In genomic region chr6:37314803-37315515, GRCh38 we compare ENCODE assay signal across 8 cellular contexts. TPM values are rescaled to one million over a fixed set of nuclear protein-coding genes. Genes with fewer than 3 reads are reported as not detected.
DNase-seq lines count a peak whose midpoint lies in the region; ATAC-seq and TF ChIP-seq lines count a peak whose summit lies in the region.

No MANE protein-coding gene starts in this region.

- H3K27me3 Mint-ChIP-seq in immature natural killer cell (ENCODE audit: low read depth in 3 of 3) = peaks cover 0 to 4% (median 1%) of the 10 kb centered on the region in 3 donors
- no peaks in the 10 kb centered on the region for H3K27me3 Mint-ChIP-seq in stimulated activated naive B cell treated with anti-CD40 and anti-IgM and Interleukin-4, amounts not matched to agents 10 μg/mL and 1 μg/mL and 100 μg/mL, for 72 hours

- peak overlapping the region in 2 of 6 donors; percentile 7 to 8 for H3K27ac Mint-ChIP-seq in immature natural killer cell
- H3K27ac Mint-ChIP-seq in stimulated activated naive B cell treated with anti-CD40 and anti-IgM and Interleukin-4, amounts not matched to agents 10 μg/mL and 1 μg/mL and 100 μg/mL, for 72 hours = peak overlapping the region; percentile 14

- peak; percentile 89 to 92 for ATAC-seq in stimulated activated naive B cell treated with anti-CD40 and anti-IgM and Interleukin-4, amounts not matched to agents 10 μg/mL and 1 μg/mL and 100 μg/mL, for 72 hours (replicated peaks)
- no peak for ATAC-seq in HG02870 (IDR thresholded peaks at IDR 0.05; ENCODE audit: unreplicated experiment)

- H3K27me3 ChIP-seq in tibial nerve = no peaks in the 10 kb centered on the region

- H3K4me1 ChIP-seq in tibial nerve = no peaks in the 10 kb centered on the region

- H3K36me3 ChIP-seq in tibial nerve = peaks cover 0 to 75% (median 0%) of the 10 kb centered on the region in 3 donors

- no peak overlapping the region for H3K4me3 Mint-ChIP-seq in immature natural killer cell
- no peak overlapping the region for H3K4me3 Mint-ChIP-seq in stimulated activated naive B cell treated with anti-CD40 and anti-IgM and Interleukin-4, amounts not matched to agents 10 μg/mL and 1 μg/mL and 100 μg/mL, for 72 hours

- DNase-seq in AG08395 (ENCODE audit: low spot score) (peak; percentile 20), GM20000 (ENCODE audit: low spot score) (peak; percentile 59), NOMO-1 treated with DMSO at 0.1 percent for 48 hours (lab: John Stamatoyannopoulos, UW; ENCODE audit: unreplicated experiment) (peak; percentile 67), immature natural killer cell (peak in 2 of 3 donors; percentile 31 to 37), tibial nerve (ENCODE audit: low spot score in 2 of 2) (no peak)
- DNase-seq in activated naive CD4-positive, alpha-beta T cell treated with anti-CD3 and anti-CD28 coated beads, Interleukin-2, amount 50 U/mL, for 16 hours = peak; percentile 36
- DNase-seq in stimulated activated naive B cell treated with anti-CD40 and anti-IgM and Interleukin-4, amounts not matched to agents 10 μg/mL and 1 μg/mL and 100 μg/mL, for 72 hours = peak; percentile 18

- TF ChIP-seq POLR2A in tibial nerve (IDR thresholded peaks at IDR 0.05) = no peak

- 72 to 76% methylated on average over 11 of the region's 11 CpGs for WGBS in tibial nerve, 2 donors

- H3K9me3 ChIP-seq in tibial nerve = no peaks in the 10 kb centered on the region

- no peak overlapping the region for H3K27ac ChIP-seq in tibial nerve

- H3K9me3 Mint-ChIP-seq in immature natural killer cell = no peaks in the 10 kb centered on the region
- H3K9me3 Mint-ChIP-seq in stimulated activated naive B cell treated with anti-CD40 and anti-IgM and Interleukin-4, amounts not matched to agents 10 μg/mL and 1 μg/mL and 100 μg/mL, for 72 hours = no peaks in the 10 kb centered on the region

- TF ChIP-seq CTCF in GM20000 (IDR thresholded peaks at IDR 0.05; ENCODE audit: extremely low read depth, missing control alignments) (peak; percentile 79), tibial nerve (IDR thresholded peaks at IDR 0.05) (peak in 1 of 5 experiments; percentile 11)

- no peak overlapping the region for H3K4me3 ChIP-seq in tibial nerve

- TF ChIP-seq EP300 in tibial nerve (IDR thresholded peaks at IDR 0.05) = no peak

- peaks cover 16 to 21% (median 17%) of the 10 kb centered on the region in 3 donors for H3K36me3 Mint-ChIP-seq in immature natural killer cell
- peaks cover 13 to 30% of the 10 kb centered on the region in 2 donors for H3K36me3 Mint-ChIP-seq in stimulated activated naive B cell treated with anti-CD40 and anti-IgM and Interleukin-4, amounts not matched to agents 10 μg/mL and 1 μg/mL and 100 μg/mL, for 72 hours

- peaks cover 7 to 14% of the 10 kb centered on the region in 2 donors for H3K4me1 Mint-ChIP-seq in immature natural killer cell
- H3K4me1 Mint-ChIP-seq in stimulated activated naive B cell treated with anti-CD40 and anti-IgM and Interleukin-4, amounts not matched to agents 10 μg/mL and 1 μg/mL and 100 μg/mL, for 72 hours = peaks cover 4 to 5% of the 10 kb centered on the region in 2 donors

RNA-seq across cellular contexts. Expression of gene RNF8, which starts 38.8 kb away (rescaled TPM):
- 10 to 100 TPM; 15.2 to 26.4 (median 25.8) TPM for polyA plus RNA-seq in immature natural killer cell
- 10 to 100 TPM in 3 of 4 donors, 1 to 10 TPM in 1; 9.2 to 12.9 (median 12.7) TPM for total RNA-seq in tibial nerve

RNA-seq across cellular contexts. Expression of gene TMEM217, which starts 57.0 kb away (rescaled TPM):
- under 1 TPM in 2 of 3 donors, not detected in 1; 0.23 to 0.32 TPM for polyA plus RNA-seq in immature natural killer cell
- 1 to 10 TPM in 1 of 4 donors, under 1 TPM in 1, not detected in 2; 0.39 to 1.2 TPM for total RNA-seq in tibial nerve

RNA-seq across cellular contexts. Expression of gene TBC1D22B, which starts 57.4 kb away (rescaled TPM):
- polyA plus RNA-seq in immature natural killer cell = 1 to 10 TPM; 4.3 to 8.4 (median 7.2) TPM
- 1 to 10 TPM; 5.1 to 9.4 (median 7.7) TPM for total RNA-seq in tibial nerve

Comparison
In these comparisons a context has a peak if more than half of its experiments do, and no peak if none do; other contexts are left out.
1. DNase-seq: peak in AG08395 (single experiment), GM20000 (single experiment), NOMO-1 treated with DMSO at 0.1 percent for 48 hours (single experiment), activated naive CD4-positive, alpha-beta T cell treated with anti-CD3 and anti-CD28 coated beads, Interleukin-2, amount 50 U/mL, for 16 hours (single experiment), immature natural killer cell (2 of 3) and stimulated activated naive B cell treated with anti-CD40 and anti-IgM and Interleukin-4, amounts not matched to agents 10 μg/mL and 1 μg/mL and 100 μg/mL, for 72 hours (single experiment); none in tibial nerve (0 of 2).